ENCODE assay signal across 13 cellular contexts in genomic region chr22:36348760-36349159, GRCh38. TPM values are rescaled to one million over a fixed set of nuclear protein-coding genes. Genes with fewer than 3 reads are reported as not detected.
DNase-seq lines count a peak whose midpoint lies in the region; ATAC-seq and TF ChIP-seq lines count a peak whose summit lies in the region.
"Had no signal": no experiment of that assay in that cellular context is flagged by ENCODE, and none has a peak within 500 bp of the region (broad histone marks: within the 10 kb centered on the region; RNA-seq: fewer than 3 reads in every experiment).

No MANE protein-coding gene starts in this region.

- no peaks in the 10 kb centered on the region for H3K9me3 ChIP-seq in CD8-positive, alpha-beta T cell (ENCODE audit: low read length)
- H3K9me3 ChIP-seq in endodermal cell (ENCODE audit: control insufficient read depth, low read length) = no peaks in the 10 kb centered on the region

- peak overlapping the region; percentile 38 for H3K27ac ChIP-seq in CD8-positive, alpha-beta T cell (ENCODE audit: low read depth, low read length)
- H3K27ac ChIP-seq in RWPE1 (peak overlapping the region; percentile 49), endodermal cell (ENCODE audit: low read depth, low read length) (no peak overlapping the region), rectal smooth muscle tissue (ENCODE audit: low read depth, low read length) (peak overlapping the region; percentile 97)
- H3K27ac ChIP-seq: parathyroid adenoma, SK-N-MC had no signal

- no peak for TF ChIP-seq CTCF in CD8-positive, alpha-beta T cell (IDR thresholded peaks at IDR 0.05)
- TF ChIP-seq CTCF in RWPE1 (conservative IDR thresholded peaks at IDR 0.05; ENCODE audit: low read depth) = no peak
- no peak for TF ChIP-seq CTCF in endodermal cell (conservative IDR thresholded peaks at IDR 0.05)

- H3K27me3 Mint-ChIP-seq in CD8-positive, alpha-beta T cell (ENCODE audit: low read depth) = no peaks in the 10 kb centered on the region
- H3K27me3 Mint-ChIP-seq in endodermal cell (ENCODE audit: insufficient read depth) = no peaks in the 10 kb centered on the region

- no peak overlapping the region for H3K4me3 ChIP-seq in CD8-positive, alpha-beta T cell (ENCODE audit: low read depth, low read length)
- H3K4me3 ChIP-seq in endodermal cell (ENCODE audit: low read length) (no peak overlapping the region), rectal smooth muscle tissue (ENCODE audit: low read length) (no peak overlapping the region)
- H3K4me3 ChIP-seq: SK-N-MC had no signal

- H3K9me3 Mint-ChIP-seq in CD8-positive, alpha-beta T cell = no peaks in the 10 kb centered on the region
- no peaks in the 10 kb centered on the region for H3K9me3 Mint-ChIP-seq in endodermal cell

- CTCF ChIA-PET in CD8-positive, alpha-beta T cell (lab: Charles Lee) = interaction anchor here (0.9 to 1.5 kb wide), 5 partner anchors 9 to 46 kb away, joined by 3 to 5 read pairs (median 3); no protein-coding TSS in a partner anchor
- CTCF ChIA-PET in RWPE1 (lab: Yijun Ruan, JAX) = no interaction called here

- peaks cover 5% of the 10 kb centered on the region for H3K36me3 ChIP-seq in CD8-positive, alpha-beta T cell (ENCODE audit: insufficient read depth, low read length)
- peaks cover 55% of the 10 kb centered on the region for H3K36me3 ChIP-seq in endodermal cell (ENCODE audit: control insufficient read depth, insufficient read depth, low read length)
- peaks cover 16% of the 10 kb centered on the region for H3K36me3 ChIP-seq in rectal smooth muscle tissue (ENCODE audit: control insufficient read depth, insufficient read depth, low read length)

- peak overlapping the region; percentile 70 for H3K4me3 Mint-ChIP-seq in CD8-positive, alpha-beta T cell
- H3K4me3 Mint-ChIP-seq in endodermal cell = no peak overlapping the region

- H3K9ac ChIP-seq in endodermal cell (ENCODE audit: extremely low read depth, low read length, poor library complexity, severe bottlenecking) = no peak overlapping the region
- H3K9ac ChIP-seq in rectal smooth muscle tissue (ENCODE audit: low read length) = no peak overlapping the region
- H3K9ac ChIP-seq: parathyroid adenoma had no signal

- H3K27ac Mint-ChIP-seq in CD8-positive, alpha-beta T cell = peak overlapping the region; percentile 95
- peak overlapping the region; percentile 32 for H3K27ac Mint-ChIP-seq in endodermal cell

- H3K27me3 ChIP-seq in CD8-positive, alpha-beta T cell (ENCODE audit: insufficient read depth, low read length) = no peaks in the 10 kb centered on the region
- H3K27me3 ChIP-seq in endodermal cell (ENCODE audit: control insufficient read depth, insufficient read depth, low read length, poor library complexity, severe bottlenecking) = no peaks in the 10 kb centered on the region
- no peaks in the 10 kb centered on the region for H3K27me3 ChIP-seq in rectal smooth muscle tissue (ENCODE audit: control insufficient read depth, insufficient read depth, low read length)

- peak in 2 of 7 experiments; percentile 52 to 69 for DNase-seq in CD8-positive, alpha-beta T cell
- DNase-seq in RWPE1 (ENCODE audit: low spot score) = no peak
- no peak for DNase-seq in endodermal cell
- DNase-seq in hepatic stellate cell (ENCODE audit: low spot score) = no peak
- DNase-seq: activated CD4-positive, alpha-beta T cell treated with anti-CD3 and anti-CD28 coated beads, Interleukin-2, amount 50 U/mL, for 4 hours; NCI-H1092; NCI-H526 treated with DMSO at 0.1 percent for 48 hours had no signal

- POLR2A ChIA-PET in CD8-positive, alpha-beta T cell (lab: Charles Lee) = interaction anchor here (0.6 to 1.4 kb wide), 5 partner anchors 9 to 88 kb away, joined by 3 to 7 read pairs (median 3); no protein-coding TSS in a partner anchor
- POLR2A ChIA-PET in RWPE1 (lab: Yijun Ruan, JAX; ENCODE audit: low non-redundant PET) = no interaction called here

- intact Hi-C loops in CD8-positive, alpha-beta T cell (cut with DNase I, micrococcal nuclease) = loop anchor here in 1 of 2 experiments (1.0 to 2.0 kb wide), 3 partner anchors 9 to 14 kb away; no protein-coding TSS in a partner anchor

- peak; percentile 61 for ATAC-seq in CD8-positive, alpha-beta T cell
- no peak for ATAC-seq in GM18909 (IDR thresholded peaks at IDR 0.05; ENCODE audit: poor library complexity, unreplicated experiment)
- ATAC-seq in GM21390 (IDR thresholded peaks at IDR 0.05; ENCODE audit: unreplicated experiment) = no peak
- no peak for ATAC-seq in GM21367 (IDR thresholded peaks at IDR 0.05; ENCODE audit: unreplicated experiment)

- peaks cover 86% of the 10 kb centered on the region for H3K4me1 ChIP-seq in CD8-positive, alpha-beta T cell (ENCODE audit: insufficient read depth, low read length)
- H3K4me1 ChIP-seq in endodermal cell (ENCODE audit: control insufficient read depth, insufficient read depth, low read length) = peaks cover 24% of the 10 kb centered on the region
- H3K4me1 ChIP-seq in rectal smooth muscle tissue (ENCODE audit: control insufficient read depth, insufficient read depth, low read length) = peaks cover 49% of the 10 kb centered on the region

- 96 to 98% methylated on average over 10 to 14 of the region's 14 CpGs for WGBS in endodermal cell (ENCODE audit: insufficient coverage in 1 of 2, insufficient read length in 1 of 2), 2 experiments

- H3K36me3 Mint-ChIP-seq in CD8-positive, alpha-beta T cell = peaks cover 64% of the 10 kb centered on the region
- H3K36me3 Mint-ChIP-seq in endodermal cell (ENCODE audit: low read depth) = peaks cover 32% of the 10 kb centered on the region

- peaks cover 91% of the 10 kb centered on the region for H3K4me1 Mint-ChIP-seq in CD8-positive, alpha-beta T cell (ENCODE audit: low read depth)
- peaks cover 30% of the 10 kb centered on the region for H3K4me1 Mint-ChIP-seq in endodermal cell

RNA-seq across cellular contexts. Expression of gene MYH9, which starts 39.0 kb away (rescaled TPM):
- total RNA-seq in CD8-positive, alpha-beta T cell = 100 to 1,000 TPM; 703 to 757 TPM
- 100 to 1,000 TPM; 270 to 288 TPM for total RNA-seq in endodermal cell
- polyA plus RNA-seq in endodermal cell (2013, experiment 1 of 2) = 131 TPM
- polyA plus RNA-seq in endodermal cell (2013, experiment 2 of 2) = 136 TPM
